Comparison of ENCODE assay signal across 1 cellular context in genomic region chr14:50366115-50366514, GRCh38.
TF ChIP-seq lines count a peak whose summit lies in the region.

No MANE protein-coding gene starts in this region.

TF ChIP-seq in K562, 482 proteins besides CTCF, POLR2A, EP300 and RAD21:
- TF ChIP-seq MEF2A (IDR thresholded peaks at IDR 0.05; ENCODE audit: control insufficient read depth, low read depth, low read length) (no peak), FOXA1 (IDR thresholded peaks at IDR 0.05; ENCODE audit: borderline replicate concordance) (no peak), ZNF12 (CRISPR knock-in tag; IDR thresholded peaks at IDR 0.05) (no peak), NR0B1 (IDR thresholded peaks at IDR 0.05; ENCODE audit: partially characterized antibody) (no peak), YBX1 (IDR thresholded peaks at IDR 0.05) (no peak), ZNF561 (CRISPR knock-in tag; conservative IDR thresholded peaks at IDR 0.05) (no peak), PTBP1 (IDR thresholded peaks at IDR 0.05; ENCODE audit: low read depth, low read length) (no peak), ZNF780A (CRISPR knock-in tag; IDR thresholded peaks at IDR 0.05) (no peak), FOSL1 (tag; conservative IDR thresholded peaks at IDR 0.05) (no peak), ARID3B (CRISPR knock-in tag; IDR thresholded peaks at IDR 0.05; ENCODE audit: borderline replicate concordance) (no peak), RBM17 (IDR thresholded peaks at IDR 0.05; ENCODE audit: borderline replicate concordance, low read depth, low read length) (no peak), E2F4 (CRISPR knock-in tag; IDR thresholded peaks at IDR 0.05; ENCODE audit: low read depth) (no peak), SFPQ (IDR thresholded peaks at IDR 0.05; ENCODE audit: low read depth, low read length) (no peak), MTF1 (CRISPR knock-in tag; IDR thresholded peaks at IDR 0.05; ENCODE audit: borderline replicate concordance) (no peak), DACH1 (IDR thresholded peaks at IDR 0.05; ENCODE audit: partially characterized antibody) (no peak), ZNF717 (CRISPR knock-in tag; IDR thresholded peaks at IDR 0.05) (no peak), NFXL1 (CRISPR knock-in tag; IDR thresholded peaks at IDR 0.05) (no peak), ZMIZ1 (IDR thresholded peaks at IDR 0.05; ENCODE audit: low read depth in 2 of 2, low read length in 2 of 2) (no peak), ZNF124 (CRISPR knock-in tag; IDR thresholded peaks at IDR 0.05) (no peak)
